ENCODE assay signal across 9 cellular contexts in the genomic region with DNA sequence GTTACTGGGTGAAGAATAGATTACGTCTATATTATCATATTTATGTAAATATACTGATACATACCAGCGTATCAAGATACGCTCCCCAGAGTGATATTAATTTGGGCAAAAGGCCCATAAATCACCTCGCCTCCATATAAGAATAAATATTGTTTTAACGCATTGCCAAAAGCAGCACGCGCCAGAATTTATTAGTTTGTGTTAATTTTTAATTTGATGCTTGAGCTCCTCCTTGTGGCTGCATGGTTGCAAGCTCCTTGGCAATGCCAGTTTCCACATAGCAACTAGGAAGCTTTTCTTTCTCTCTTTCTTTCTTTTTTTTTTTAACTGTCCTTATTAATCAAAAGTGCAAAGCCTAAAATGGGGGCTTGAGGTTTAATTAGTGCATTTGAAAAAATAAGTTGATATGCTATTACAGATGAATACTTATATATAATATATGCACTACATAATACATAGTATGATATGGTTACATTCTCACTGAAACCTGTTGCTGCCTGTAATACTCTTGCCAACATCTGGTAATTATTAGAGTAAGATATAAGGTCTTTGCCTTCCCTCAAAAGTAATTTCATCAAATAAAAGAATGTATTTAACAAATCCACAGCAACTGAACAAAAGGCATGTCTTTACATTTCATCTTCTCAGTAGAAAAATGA.
A peak's percentile ranks its signal among the peaks of the same experiment; 100 is the strongest.
DNase-seq lines count a peak whose midpoint lies in the region; ATAC-seq, FAIRE-seq and TF ChIP-seq lines count a peak whose summit lies in the region.
"Had no signal": no experiment of that assay in that cellular context is flagged by ENCODE, and none has a peak within 500 bp of the region (broad histone marks: within the 10 kb centered on the region; RNA-seq: fewer than 3 reads in every experiment).

No MANE protein-coding gene starts in this region.

- BruUV-seq in GM12878 (replicated peaks; lab: Mats Ljungman, UMichigan), result no TSS peak

- H3K36me3 ChIP-seq in GM12878 (ENCODE audit: control insufficient read depth in 2 of 2, insufficient read depth in 2 of 2, low read length in 1 of 2) (no peaks in the 10 kb centered on the region), tibial artery (no peaks in the 10 kb centered on the region)
- H3K36me3 ChIP-seq in CD8-positive, alpha-beta memory T cell (ENCODE audit: insufficient read depth, low read length), result no peaks in the 10 kb centered on the region

- peak; percentile 83 for TF ChIP-seq RAD21 in GM12878 (IDR thresholded peaks at IDR 0.05; ENCODE audit: insufficient read depth, low read depth, low read length)

- H4K20me1 ChIP-seq in GM12878 (ENCODE audit: control insufficient read depth, insufficient read depth), result no peaks in the 10 kb centered on the region

- no peak overlapping the region for H3K27ac Mint-ChIP-seq in CD8-positive, alpha-beta memory T cell

- H3K4me3 ChIP-seq in GM12878 (no peak overlapping the region), tibial artery (no peak overlapping the region)
- no peak overlapping the region for H3K4me3 ChIP-seq in CD8-positive, alpha-beta memory T cell (ENCODE audit: low read length)

- H3K4me1 Mint-ChIP-seq in CD8-positive, alpha-beta memory T cell, result no peaks in the 10 kb centered on the region

- SMC1A ChIA-PET in GM12878 (lab: Charles Lee; ENCODE audit: uncharacterized antibody, unreplicated experiment), result interaction anchor here (0.6 to 2.2 kb wide), 19 partner anchors 9 to 1414 kb away, joined by 3 to 13 read pairs (median 3); no protein-coding TSS in a partner anchor

- H3K4me1 ChIP-seq in GM12878 (ENCODE audit: control insufficient read depth, insufficient read depth, low read length), result peaks cover 11% of the 10 kb centered on the region; the same call in 1 of the 2 replicates
- peaks cover 0 to 9% (median 7%) of the 10 kb centered on the region in 4 donors for H3K4me1 ChIP-seq in tibial artery
- no peaks in the 10 kb centered on the region for H3K4me1 ChIP-seq in CD8-positive, alpha-beta memory T cell (ENCODE audit: insufficient read depth, low read length)
- H3K4me1 ChIP-seq: Caco-2 had no signal

- H3K27me3 ChIP-seq in GM12878 (replicated peaks in 1 of 2; ENCODE audit: control insufficient read depth in 2 of 2, insufficient read depth in 2 of 2, low read length in 1 of 2) (no peaks in the 10 kb centered on the region), tibial artery (no peaks in the 10 kb centered on the region)
- H3K27me3 ChIP-seq in CD8-positive, alpha-beta memory T cell (ENCODE audit: insufficient read depth, low read length, poor library complexity, severe bottlenecking), result no peaks in the 10 kb centered on the region

- TF ChIP-seq EP300 in GM12878 (IDR thresholded peaks at IDR 0.05; ENCODE audit: borderline replicate concordance in 1 of 2, control insufficient read depth in 1 of 2, low read depth in 2 of 2, low read length in 2 of 2), result no peak

- no peaks in the 10 kb centered on the region for H3K27me3 Mint-ChIP-seq in CD8-positive, alpha-beta memory T cell

- RAD21 ChIA-PET in GM12878 (lab: Charles Lee; ENCODE audit: unreplicated experiment), result interaction anchor here (0.8 to 2.6 kb wide), 15 partner anchors 10 to 871 kb away, joined by 3 to 13 read pairs (median 4); no protein-coding TSS in a partner anchor

- intact Hi-C loops in GM12878 (cut with micrococcal nuclease; ENCODE audit: unreplicated experiment) (loop anchor here (1.0 to 5.0 kb wide), 4 partner anchors 38 to 396 kb away; a partner anchor contains a TSS), tibial artery (cut with DNase I; ENCODE audit: low total_unique reads) (loop anchor here (10.0 kb wide), 1 partner anchor 396 kb away; no protein-coding TSS in a partner anchor)

- H3K9me3 Mint-ChIP-seq in CD8-positive, alpha-beta memory T cell, result peaks cover 0 to 11% (median 0%) of the 10 kb centered on the region in 5 donors

- H3K79me2 ChIP-seq in GM12878 (ENCODE audit: control insufficient read depth, insufficient read depth, low read length), result no peaks in the 10 kb centered on the region

- TF ChIP-seq CTCF in GM12878 (IDR thresholded peaks at IDR 0.05 in 2 of 3, conservative IDR thresholded peaks at IDR 0.05 in 1 of 3; ENCODE audit: control insufficient read depth in 2 of 3, extremely low read depth in 1 of 3, insufficient read depth in 1 of 3, low read depth in 3 of 3, low read length in 3 of 3) (peak; percentile 63 to 76 (median 74)), tibial artery (IDR thresholded peaks at IDR 0.05) (peak; percentile 56 to 66)

- no peak for TF ChIP-seq POLR2A in GM12878 (IDR thresholded peaks at IDR 0.05; ENCODE audit: low read depth, low read length)

- H3K9me3 ChIP-seq in GM12878 (replicated peaks; ENCODE audit: control insufficient read depth, insufficient read depth, low read length) (no peaks in the 10 kb centered on the region), tibial artery (no peaks in the 10 kb centered on the region)
- no peaks in the 10 kb centered on the region for H3K9me3 ChIP-seq in CD8-positive, alpha-beta memory T cell (ENCODE audit: low read length)
- H3K9me3 ChIP-seq: Caco-2 had no signal

- CTCF ChIA-PET in GM12878 (lab: Yijun Ruan, JAX), result interaction anchor here (0.6 to 5.6 kb wide), 25 partner anchors 10 to 1905 kb away, joined by 3 to 36 read pairs (median 4); no protein-coding TSS in a partner anchor
- CTCF ChIA-PET in CD8-positive, alpha-beta memory T cell (lab: Charles Lee), result no interaction called here

- DNase-seq in NCI-H345 (lab: John Stamatoyannopoulos, UW) (peak; percentile 30), NCI-H345 treated with DMSO at 0.1 percent for 48 hours (lab: John Stamatoyannopoulos, UW; ENCODE audit: unreplicated experiment) (no peak), NCI-H1694 (lab: John Stamatoyannopoulos, UW) (peak; percentile 19), GM12878 (ENCODE audit: low read depth, low spot score) (no peak), tibial artery (no peak)
- DNase-seq in CD8-positive, alpha-beta memory T cell, result no peak

- WGBS in GM12878 (ENCODE audit: insufficient coverage, insufficient replicate concordance, low lambda C conversion rate, missing lambda C conversion rate), result 2% methylated on average over 7 of the region's 7 CpGs

- peak; percentile 43 for ATAC-seq in GM21737 (IDR thresholded peaks at IDR 0.05; ENCODE audit: unreplicated experiment)
- ATAC-seq in GM12878, result peak; percentile 73

- no peaks in the 10 kb centered on the region for H3K36me3 Mint-ChIP-seq in CD8-positive, alpha-beta memory T cell

- H2AFZ ChIP-seq in GM12878 (ENCODE audit: control insufficient read depth, low read depth, low read length), result no peak overlapping the region

- no peak overlapping the region for H3K9ac ChIP-seq in GM12878 (ENCODE audit: control insufficient read depth, insufficient read depth, low read length)

- H3K4me2 ChIP-seq in GM12878 (ENCODE audit: control insufficient read depth, insufficient read depth), result peak overlapping the region; percentile 21

- FAIRE-seq in GM12878 (lab: Jason Lieb, UNC) (no peak), islet of Langerhans (lab: Jason Lieb, UNC) (peak; percentile 92)

- H3K4me3 Mint-ChIP-seq in CD8-positive, alpha-beta memory T cell, result no peak overlapping the region

- POLR2A ChIA-PET in GM12878 (lab: Charles Lee), result no interaction called here
- POLR2A ChIA-PET in CD8-positive, alpha-beta memory T cell (lab: Charles Lee), result no interaction called here

- in situ Hi-C loops in GM12878 (cut with MboI), result no loop called here

- H3K27ac ChIP-seq in GM12878 (ENCODE audit: control insufficient read depth, insufficient read depth) (no peak overlapping the region), tibial artery (no peak overlapping the region)
- no peak overlapping the region for H3K27ac ChIP-seq in CD8-positive, alpha-beta memory T cell (ENCODE audit: low read depth, low read length)

TF ChIP-seq in GM12878, 131 proteins besides CTCF, POLR2A, EP300 and RAD21:
- TF ChIP-seq, protein P1, sequence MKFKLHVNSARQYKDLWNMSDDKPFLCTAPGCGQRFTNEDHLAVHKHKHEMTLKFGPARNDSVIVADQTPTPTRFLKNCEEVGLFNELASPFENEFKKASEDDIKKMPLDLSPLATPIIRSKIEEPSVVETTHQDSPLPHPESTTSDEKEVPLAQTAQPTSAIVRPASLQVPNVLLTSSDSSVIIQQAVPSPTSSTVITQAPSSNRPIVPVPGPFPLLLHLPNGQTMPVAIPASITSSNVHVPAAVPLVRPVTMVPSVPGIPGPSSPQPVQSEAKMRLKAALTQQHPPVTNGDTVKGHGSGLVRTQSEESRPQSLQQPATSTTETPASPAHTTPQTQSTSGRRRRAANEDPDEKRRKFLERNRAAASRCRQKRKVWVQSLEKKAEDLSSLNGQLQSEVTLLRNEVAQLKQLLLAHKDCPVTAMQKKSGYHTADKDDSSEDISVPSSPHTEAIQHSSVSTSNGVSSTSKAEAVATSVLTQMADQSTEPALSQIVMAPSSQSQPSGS (IDR thresholded peaks at IDR 0.05; ENCODE audit: low read length), result 0 out of 2 replicates have a peak, but pooled peaks have one; percentile 12
- TF ChIP-seq RCOR1 (conservative IDR thresholded peaks at IDR 0.05; ENCODE audit: low read depth, low read length), result no peak
- 0 out of 2 replicates have a peak, but pooled peaks have one; percentile 27 for TF ChIP-seq YY1 (IDR thresholded peaks at IDR 0.05; ENCODE audit: low read depth, low read length)
- TF ChIP-seq SMC3 (IDR thresholded peaks at IDR 0.05; ENCODE audit: borderline replicate concordance, low read length), result peak; percentile 62; the same call in 1 of the 2 replicates
- peak in 1 of 2 experiments; percentile 43; a peak in 1 of 4 replicates for TF ChIP-seq BHLHE40 (IDR thresholded peaks at IDR 0.05; ENCODE audit: borderline replicate concordance in 1 of 2, low read depth in 2 of 2, low read length in 1 of 2)

Comparison
In these comparisons a context has a peak if more than half of its experiments do, and no peak if none do; other contexts are left out.
1. DNase-seq: peak in NCI-H345 (single experiment) and NCI-H1694 (single experiment); none in NCI-H345 treated with DMSO at 0.1 percent for 48 hours (single experiment), GM12878 (single experiment), tibial artery (0 of 2) and CD8-positive, alpha-beta memory T cell (0 of 5).